9 cellular contexts compared by ENCODE assay signal in the genomic region with DNA sequence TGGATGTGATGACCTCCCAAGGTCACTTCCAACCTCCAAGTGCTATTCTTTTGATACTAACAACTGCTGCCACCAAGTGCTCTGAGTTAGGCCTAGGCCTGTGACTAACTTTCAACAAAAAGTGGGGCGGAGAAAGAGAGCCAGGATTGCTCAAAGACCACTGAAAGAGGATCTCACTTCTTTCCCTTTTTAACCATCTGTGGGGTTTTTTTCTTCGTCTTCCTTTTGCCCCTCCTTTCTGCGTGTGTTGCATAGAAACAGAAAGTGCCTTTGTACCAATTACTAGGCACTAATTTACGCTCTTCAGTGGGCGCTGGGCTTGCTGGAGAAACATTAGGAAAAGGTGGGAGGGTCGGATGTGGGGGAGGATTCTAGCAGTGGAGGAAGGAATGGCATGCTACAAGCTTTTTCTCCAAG. TPM values are rescaled to one million over a fixed set of nuclear protein-coding genes. Genes with fewer than 3 reads are reported as not detected.
A peak's percentile ranks its signal among the peaks of the same experiment; 100 is the strongest.
DNase-seq lines count a peak whose midpoint lies in the region; ATAC-seq and TF ChIP-seq lines count a peak whose summit lies in the region.
"Had no signal": no experiment of that assay in that cellular context is flagged by ENCODE, and none has a peak within 500 bp of the region (broad histone marks: within the 10 kb centered on the region; RNA-seq: fewer than 3 reads in every experiment).

No MANE protein-coding gene starts in this region.

- no peaks in the 10 kb centered on the region for H3K27me3 Mint-ChIP-seq in activated naive CD8-positive, alpha-beta T cell treated with anti-CD3 and anti-CD28 coated beads for 36 hours
- no peaks in the 10 kb centered on the region for H3K27me3 Mint-ChIP-seq in stimulated activated naive CD8-positive, alpha-beta T cell treated with anti-CD3 and anti-CD28 coated beads, Interleukin-15, amount 100 ng/mL, for 72 hours

- H3K9me3 Mint-ChIP-seq in activated naive CD8-positive, alpha-beta T cell treated with anti-CD3 and anti-CD28 coated beads for 36 hours: no peaks in the 10 kb centered on the region
- H3K9me3 Mint-ChIP-seq in stimulated activated naive CD8-positive, alpha-beta T cell treated with anti-CD3 and anti-CD28 coated beads, Interleukin-15, amount 100 ng/mL, for 72 hours: no peaks in the 10 kb centered on the region

- POLR2A ChIA-PET in GM10248 (lab: Yijun Ruan, JAX): no interaction called here

- H3K27ac Mint-ChIP-seq in activated naive CD8-positive, alpha-beta T cell treated with anti-CD3 and anti-CD28 coated beads for 36 hours: peak overlapping the region; percentile 99
- H3K27ac Mint-ChIP-seq in stimulated activated naive CD8-positive, alpha-beta T cell treated with anti-CD3 and anti-CD28 coated beads, Interleukin-15, amount 100 ng/mL, for 72 hours: peak overlapping the region; percentile 97

- peak overlapping the region; percentile 88 for H3K4me3 Mint-ChIP-seq in activated naive CD8-positive, alpha-beta T cell treated with anti-CD3 and anti-CD28 coated beads for 36 hours
- H3K4me3 Mint-ChIP-seq in stimulated activated naive CD8-positive, alpha-beta T cell treated with anti-CD3 and anti-CD28 coated beads, Interleukin-15, amount 100 ng/mL, for 72 hours: peak overlapping the region; percentile 87 to 91

- H3K27me3 ChIP-seq in effector memory CD4-positive, alpha-beta T cell (replicated peaks; ENCODE audit: control insufficient read depth, insufficient read depth, low read length, poor library complexity, severe bottlenecking): no peaks in the 10 kb centered on the region
- H3K27me3 ChIP-seq: pancreas had no signal

- H3K9me3 ChIP-seq in effector memory CD4-positive, alpha-beta T cell (ENCODE audit: control insufficient read depth, low read length): no peaks in the 10 kb centered on the region
- H3K9me3 ChIP-seq: pancreas had no signal

- ATAC-seq in GM21367 (IDR thresholded peaks at IDR 0.05; ENCODE audit: unreplicated experiment) (peak; percentile 78), HG03521 (IDR thresholded peaks at IDR 0.05; ENCODE audit: unreplicated experiment) (peak; percentile 58)
- ATAC-seq in stimulated activated naive CD8-positive, alpha-beta T cell treated with anti-CD3 and anti-CD28 coated beads, Interleukin-15, amount 100 ng/mL, for 72 hours: peak; percentile 94

- H3K27ac ChIP-seq in effector memory CD4-positive, alpha-beta T cell (ENCODE audit: insufficient read depth, low read length, poor library complexity, severe bottlenecking): no peak overlapping the region

- CTCF ChIA-PET in GM10248 (lab: Yijun Ruan, JAX): no interaction called here

- H3K4me3 ChIP-seq in effector memory CD4-positive, alpha-beta T cell (ENCODE audit: insufficient read depth, low read depth, low read length, poor library complexity, severe bottlenecking): no peak overlapping the region

- H3K4me1 ChIP-seq in effector memory CD4-positive, alpha-beta T cell (ENCODE audit: control insufficient read depth, insufficient read depth, low read length, poor library complexity, severe bottlenecking): peaks cover 45% of the 10 kb centered on the region

- TF ChIP-seq CTCF in GM10248 (IDR thresholded peaks at IDR 0.05; ENCODE audit: control extremely low read depth, extremely low read depth, low read depth, missing control alignments): no peak

- peak; percentile 51 for DNase-seq in GM10248 (ENCODE audit: extremely low spot score)
- DNase-seq in activated naive CD8-positive, alpha-beta T cell treated with anti-CD3 and anti-CD28 coated beads for 36 hours: peak; percentile 55
- peak; percentile 56 for DNase-seq in kidney glomerular epithelial cell (lab: John Stamatoyannopoulos, UW)
- DNase-seq in stimulated activated naive CD8-positive, alpha-beta T cell treated with anti-CD3 and anti-CD28 coated beads, Interleukin-15, amount 100 ng/mL, for 72 hours: peak; percentile 53 to 75
- no peak for DNase-seq in NCI-H82 (lab: John Stamatoyannopoulos, UW)
- DNase-seq in effector memory CD4-positive, alpha-beta T cell: no peak
- DNase-seq: pancreas had no signal

- H3K4me1 Mint-ChIP-seq in activated naive CD8-positive, alpha-beta T cell treated with anti-CD3 and anti-CD28 coated beads for 36 hours: peaks cover 77% of the 10 kb centered on the region
- H3K4me1 Mint-ChIP-seq in stimulated activated naive CD8-positive, alpha-beta T cell treated with anti-CD3 and anti-CD28 coated beads, Interleukin-15, amount 100 ng/mL, for 72 hours: peaks cover 82% of the 10 kb centered on the region

- peaks cover 7% of the 10 kb centered on the region for H3K36me3 ChIP-seq in effector memory CD4-positive, alpha-beta T cell (ENCODE audit: control insufficient read depth, insufficient read depth, low read length)
- H3K36me3 ChIP-seq: pancreas had no signal

- H3K36me3 Mint-ChIP-seq in activated naive CD8-positive, alpha-beta T cell treated with anti-CD3 and anti-CD28 coated beads for 36 hours: peaks cover 12% of the 10 kb centered on the region

RNA-seq across cellular contexts. Expression of gene KLF9, which starts 8.0 kb away (rescaled TPM):
- 10 to 100 TPM; 25.4 to 25.5 TPM for total RNA-seq in activated naive CD8-positive, alpha-beta T cell treated with anti-CD3 and anti-CD28 coated beads for 36 hours

Comparison
In these comparisons a context has a peak if more than half of its experiments do, and no peak if none do; other contexts are left out.
1. DNase-seq: peak in GM10248 (single experiment), activated naive CD8-positive, alpha-beta T cell treated with anti-CD3 and anti-CD28 coated beads for 36 hours (single experiment), kidney glomerular epithelial cell (single experiment) and stimulated activated naive CD8-positive, alpha-beta T cell treated with anti-CD3 and anti-CD28 coated beads, Interleukin-15, amount 100 ng/mL, for 72 hours (2 of 2); none in NCI-H82 (single experiment) and effector memory CD4-positive, alpha-beta T cell (0 of 3).
2. Peak in every context shown above with its lines, with median percentiles within 50 percentile points of each other: ATAC-seq.